1 cellular context compared by ENCODE assay signal in the genomic region with DNA sequence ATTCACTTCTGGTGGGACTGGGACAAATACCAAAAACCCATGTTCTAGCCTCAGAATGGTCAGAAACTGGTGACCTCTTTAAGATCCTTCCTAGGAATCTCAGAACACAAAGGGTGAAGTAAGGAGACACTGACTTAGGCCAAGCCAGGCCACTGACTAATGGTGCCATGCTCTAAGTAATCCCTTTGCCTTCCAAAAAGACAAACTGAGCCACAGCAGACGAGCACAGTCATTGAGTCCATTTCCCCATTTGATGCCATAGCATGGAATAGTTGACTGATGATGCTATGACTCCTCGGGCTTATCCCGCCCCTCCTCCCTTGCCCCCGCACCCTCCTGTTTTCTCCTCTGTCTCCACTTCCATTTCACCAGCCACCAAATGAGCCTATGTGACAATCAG.
TF ChIP-seq lines count a peak whose summit lies in the region.

No MANE protein-coding gene starts in this region.

TF ChIP-seq in SK-N-SH treated with all-trans-retinoic acid at 6 μM for 48 hours, 23 proteins besides CTCF, POLR2A, EP300 and RAD21 (continued from another document):
- TF ChIP-seq, protein P1, sequence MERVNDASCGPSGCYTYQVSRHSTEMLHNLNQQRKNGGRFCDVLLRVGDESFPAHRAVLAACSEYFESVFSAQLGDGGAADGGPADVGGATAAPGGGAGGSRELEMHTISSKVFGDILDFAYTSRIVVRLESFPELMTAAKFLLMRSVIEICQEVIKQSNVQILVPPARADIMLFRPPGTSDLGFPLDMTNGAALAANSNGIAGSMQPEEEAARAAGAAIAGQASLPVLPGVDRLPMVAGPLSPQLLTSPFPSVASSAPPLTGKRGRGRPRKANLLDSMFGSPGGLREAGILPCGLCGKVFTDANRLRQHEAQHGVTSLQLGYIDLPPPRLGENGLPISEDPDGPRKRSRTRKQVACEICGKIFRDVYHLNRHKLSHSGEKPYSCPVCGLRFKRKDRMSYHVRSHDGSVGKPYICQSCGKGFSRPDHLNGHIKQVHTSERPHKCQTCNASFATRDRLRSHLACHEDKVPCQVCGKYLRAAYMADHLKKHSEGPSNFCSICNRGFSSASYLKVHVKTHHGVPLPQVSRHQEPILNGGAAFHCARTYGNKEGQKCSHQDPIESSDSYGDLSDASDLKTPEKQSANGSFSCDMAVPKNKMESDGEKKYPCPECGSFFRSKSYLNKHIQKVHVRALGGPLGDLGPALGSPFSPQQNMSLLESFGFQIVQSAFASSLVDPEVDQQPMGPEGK (CRISPR knock-in tag; IDR thresholded peaks at IDR 0.05; ENCODE audit: borderline replicate concordance) = no peak
- TF ChIP-seq, protein P2, sequence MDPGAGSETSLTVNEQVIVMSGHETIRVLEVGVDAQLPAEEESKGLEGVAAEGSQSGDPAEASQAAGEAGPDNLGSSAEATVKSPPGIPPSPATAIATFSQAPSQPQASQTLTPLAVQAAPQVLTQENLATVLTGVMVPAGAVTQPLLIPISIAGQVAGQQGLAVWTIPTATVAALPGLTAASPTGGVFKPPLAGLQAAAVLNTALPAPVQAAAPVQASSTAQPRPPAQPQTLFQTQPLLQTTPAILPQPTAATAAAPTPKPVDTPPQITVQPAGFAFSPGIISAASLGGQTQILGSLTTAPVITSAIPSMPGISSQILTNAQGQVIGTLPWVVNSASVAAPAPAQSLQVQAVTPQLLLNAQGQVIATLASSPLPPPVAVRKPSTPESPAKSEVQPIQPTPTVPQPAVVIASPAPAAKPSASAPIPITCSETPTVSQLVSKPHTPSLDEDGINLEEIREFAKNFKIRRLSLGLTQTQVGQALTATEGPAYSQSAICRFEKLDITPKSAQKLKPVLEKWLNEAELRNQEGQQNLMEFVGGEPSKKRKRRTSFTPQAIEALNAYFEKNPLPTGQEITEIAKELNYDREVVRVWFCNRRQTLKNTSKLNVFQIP (CRISPR knock-in tag; IDR thresholded peaks at IDR 0.05; ENCODE audit: borderline replicate concordance, low read depth) = no peak
- no peak for TF ChIP-seq TOX (CRISPR knock-in tag; IDR thresholded peaks at IDR 0.05; ENCODE audit: borderline replicate concordance)
- TF ChIP-seq PPARA (CRISPR knock-in tag; IDR thresholded peaks at IDR 0.05; ENCODE audit: borderline replicate concordance) = no peak
- TF ChIP-seq BACH2 (CRISPR knock-in tag; IDR thresholded peaks at IDR 0.05; ENCODE audit: borderline replicate concordance) = no peak
TF ChIP-seq in SK-N-SH treated with all-trans-retinoic acid at 6 μM for 48 hours: peak in this region for 0.
